In genomic region chr5:52997424-52997823, GRCh38 we compare ENCODE assay signal across 1 cellular context.
TF ChIP-seq lines count a peak whose summit lies in the region.

No MANE protein-coding gene starts in this region.

TF ChIP-seq in HepG2, 621 proteins besides CTCF, POLR2A, EP300 and RAD21 (continued from another document and continues in another):
- TF ChIP-seq KIAA2018 (CRISPR knock-in tag; IDR thresholded peaks at IDR 0.05; ENCODE audit: borderline replicate concordance) (no peak), THAP7 (CRISPR knock-in tag; IDR thresholded peaks at IDR 0.05) (no peak), ARID3A (IDR thresholded peaks at IDR 0.05; ENCODE audit: low read depth, low read length) (peak; percentile 81), FOXA1 (IDR thresholded peaks at IDR 0.05) (no peak), FOXA1 (CRISPR knock-in tag; IDR thresholded peaks at IDR 0.05) (peak; percentile 75), ZNF510 (CRISPR knock-in tag; IDR thresholded peaks at IDR 0.05; ENCODE audit: low read depth) (no peak), CENPT (CRISPR knock-in tag; IDR thresholded peaks at IDR 0.05; ENCODE audit: low read depth) (no peak), ZNF143 (CRISPR knock-in tag; IDR thresholded peaks at IDR 0.05) (no peak), NFIC (IDR thresholded peaks at IDR 0.05; ENCODE audit: low read length) (no peak; the same call in 1 of the 2 replicates), POGK (CRISPR knock-in tag; conservative IDR thresholded peaks at IDR 0.05) (no peak), SNAPC4 (CRISPR knock-in tag; IDR thresholded peaks at IDR 0.05) (no peak), ZNF607 (CRISPR knock-in tag; IDR thresholded peaks at IDR 0.05; ENCODE audit: borderline replicate concordance) (no peak), ZNF367 (CRISPR knock-in tag; IDR thresholded peaks at IDR 0.05; ENCODE audit: borderline replicate concordance) (no peak), PPARG (CRISPR knock-in tag; conservative IDR thresholded peaks at IDR 0.05) (no peak; the same call in 1 of the 2 replicates), ZSCAN20 (CRISPR knock-in tag; IDR thresholded peaks at IDR 0.05; ENCODE audit: borderline replicate concordance) (no peak), PRDM10 (CRISPR knock-in tag; IDR thresholded peaks at IDR 0.05; ENCODE audit: low read depth) (0 out of 2 replicates have a peak, but pooled peaks have one; percentile 40), KDM5A (IDR thresholded peaks at IDR 0.05; ENCODE audit: borderline replicate concordance, low read length) (no peak; the same call in 1 of the 2 replicates), KDM1A (CRISPR knock-in tag; IDR thresholded peaks at IDR 0.05) (no peak), RNF219 (CRISPR knock-in tag; IDR thresholded peaks at IDR 0.05) (no peak; the same call in 1 of the 2 replicates), ZNF20 (CRISPR knock-in tag; IDR thresholded peaks at IDR 0.05) (no peak), CREM (IDR thresholded peaks at IDR 0.05) (peak; percentile 62; the same call in 1 of the 2 replicates), CREM (CRISPR knock-in tag; IDR thresholded peaks at IDR 0.05) (no peak), ZNF629 (CRISPR knock-in tag; conservative IDR thresholded peaks at IDR 0.05) (no peak), ZNF317 (CRISPR knock-in tag; IDR thresholded peaks at IDR 0.05) (0 out of 2 replicates have a peak, but pooled peaks have one; percentile 14), HOMEZ (CRISPR knock-in tag; IDR thresholded peaks at IDR 0.05; ENCODE audit: low read depth) (peak; percentile 43; the same call in 1 of the 2 replicates), ZMYM2 (CRISPR knock-in tag; IDR thresholded peaks at IDR 0.05) (no peak), ZSCAN29 (CRISPR knock-in tag; conservative IDR thresholded peaks at IDR 0.05) (no peak)
